8 cellular contexts compared by ENCODE assay signal in genomic region chr1:53947172-53947835, GRCh38. TPM values are rescaled to one million over a fixed set of nuclear protein-coding genes. Genes with fewer than 3 reads are reported as not detected.
DNase-seq lines count a peak whose midpoint lies in the region; ATAC-seq and TF ChIP-seq lines count a peak whose summit lies in the region.

No MANE protein-coding gene starts in this region.

- in situ Hi-C loops in KBM-7 (cut with MboI; ENCODE audit: low pct_unique_long_range_greater_than_20kb, low sequenced_read_pairs): no loop called here

- POLR2A ChIA-PET in PC-9 (lab: Charles Lee; ENCODE audit: unreplicated experiment): interaction anchor here (0.7 kb wide), 1 partner anchor 703 kb away, joined by 7 read pairs; no protein-coding TSS in a partner anchor

- WGBS in psoas muscle, 3 donors: 44 to 50% (median 47%) methylated on average over 6 of the region's 6 CpGs

- H3K9me3 ChIP-seq in PC-9 (ENCODE audit: insufficient read depth, low read depth) (no peaks in the 10 kb centered on the region), psoas muscle (no peaks in the 10 kb centered on the region)

- H4K20me1 ChIP-seq in PC-9 (ENCODE audit: insufficient read depth): no peaks in the 10 kb centered on the region

- H3K4me1 ChIP-seq in PC-9 (replicated peaks; ENCODE audit: insufficient read depth): peaks cover 36% of the 10 kb centered on the region
- H3K4me1 ChIP-seq in psoas muscle: peaks cover 20% of the 10 kb centered on the region

- H2AFZ ChIP-seq in PC-9: no peak overlapping the region; the same call in 1 of the 2 replicates

- no peaks in the 10 kb centered on the region for H3K9me2 ChIP-seq in PC-9 (ENCODE audit: insufficient read depth)

- H3K36me3 ChIP-seq in PC-9 (ENCODE audit: low read depth) (peaks cover 21% of the 10 kb centered on the region), psoas muscle (ENCODE audit: insufficient read depth in 1 of 2, low read depth in 1 of 2) (peaks cover 3 to 9% of the 10 kb centered on the region in 2 donors)

- no TSS peak for BruUV-seq in PC-9 (replicated peaks; lab: Mats Ljungman, UMichigan)

- intact Hi-C loops in PC-9 (cut with micrococcal nuclease; ENCODE audit: unreplicated experiment) (loop anchor here (5.0 to 10.0 kb wide), 2 partner anchors 85 to 937 kb away; partner anchors contain the start of gene DHCR24), psoas muscle (cut with DNase I) (loop anchor here in 1 of 2 donors (2.0 to 5.0 kb wide), 3 partner anchors 59 to 105 kb away; partner anchors contain the start of genes TCEANC2, TMEM59 and YIPF1)

- H3F3A ChIP-seq in PC-9 (ENCODE audit: insufficient read depth, low read depth): peaks cover 36% of the 10 kb centered on the region

- ATAC-seq in psoas muscle: no peak
- ATAC-seq in HG02970 (IDR thresholded peaks at IDR 0.05; ENCODE audit: low FRiP score, unreplicated experiment): no peak

- peaks cover 65% of the 10 kb centered on the region for H3K79me2 ChIP-seq in PC-9 (ENCODE audit: low read depth)

- no peak for TF ChIP-seq CTCF in GM12864 (IDR thresholded peaks at IDR 0.05; ENCODE audit: low read depth, low read length, missing control alignments)
- TF ChIP-seq CTCF in PC-9 (conservative IDR thresholded peaks at IDR 0.05): no peak
- no peak for TF ChIP-seq CTCF in epithelial cell of proximal tubule (conservative IDR thresholded peaks at IDR 0.05; ENCODE audit: low read depth, low read length)
- TF ChIP-seq CTCF in psoas muscle (IDR thresholded peaks at IDR 0.05): no peak

- H3K27ac ChIP-seq in PC-9 (no peak overlapping the region), psoas muscle (peak overlapping the region; percentile 89)

- DNase-seq in GM12864 (ENCODE audit: low read depth) (no peak), PC-9 (no peak), epithelial cell of proximal tubule (ENCODE audit: low read depth) (no peak), psoas muscle (no peak), NCI-H748 (lab: John Stamatoyannopoulos, UW; ENCODE audit: unreplicated experiment) (no peak), nucleus accumbens (lab: John Stamatoyannopoulos, UW) (no peak), KBM-7 (no peak)

- CTCF ChIA-PET in PC-9 (lab: Charles Lee): interaction anchor here (0.6 to 1.1 kb wide), 5 partner anchors 8 to 75 kb away, joined by 3 to 10 read pairs (median 4); no protein-coding TSS in a partner anchor

- H3K4me3 ChIP-seq in GM12864 (ENCODE audit: low read depth, low read length) (peak overlapping the region; percentile 64), PC-9 (peak overlapping the region; percentile 79), epithelial cell of proximal tubule (ENCODE audit: low read depth, low read length) (peak overlapping the region; percentile 76), psoas muscle (peak overlapping the region; percentile 90)

- peak overlapping the region; percentile 89 for H3K4me2 ChIP-seq in PC-9

- H3K27me3 ChIP-seq in PC-9 (ENCODE audit: insufficient read depth, low read depth): no peaks in the 10 kb centered on the region
- H3K27me3 ChIP-seq in psoas muscle (ENCODE audit: insufficient read depth in 3 of 3, low read length in 2 of 3): no peaks in the 10 kb centered on the region

RNA-seq across cellular contexts. Expression of gene LRRC42, which starts 1.2 kb away (rescaled TPM):
- total RNA-seq in PC-9 (2021) (78.7 and 82.7 TPM in 2 replicates), epithelial cell of proximal tubule (46.7 and 48.0 TPM in 2 replicates), psoas muscle (10 to 100 TPM; 10.0 to 16.9 (median 11.9) TPM)
- 10 to 100 TPM; 11.0 to 14.7 (median 14.0) TPM for polyA plus RNA-seq in psoas muscle

RNA-seq across cellular contexts. Expression of gene IFT25, which starts 1.8 kb away (rescaled TPM):
- total RNA-seq in PC-9 (2021) (98.8 and 128 TPM in 2 replicates), epithelial cell of proximal tubule (31.5 and 37.9 TPM in 2 replicates), psoas muscle (1 to 10 TPM; 4.9 to 5.8 (median 5.5) TPM)
- polyA plus RNA-seq in psoas muscle: 10 to 100 TPM in 1 of 3 donors, 1 to 10 TPM in 2; 4.6 to 10.3 (median 5.3) TPM

RNA-seq across cellular contexts. Expression of gene DIO1, which starts 53.3 kb away (rescaled TPM):
- total RNA-seq in PC-9 (2021) (not detected in 2 replicates), epithelial cell of proximal tubule (not detected in 2 replicates), psoas muscle (not detected)
- not detected for polyA plus RNA-seq in psoas muscle

RNA-seq across cellular contexts. Expression of gene YIPF1, which starts 57.7 kb away (rescaled TPM):
- total RNA-seq in PC-9 (2021) (23.3 and 26.1 TPM in 2 replicates), epithelial cell of proximal tubule (27.6 and 32.4 TPM in 2 replicates), psoas muscle (10 to 100 TPM; 11.8 to 23.3 (median 19.4) TPM)
- 10 to 100 TPM; 23.1 to 54.1 (median 25.1) TPM for polyA plus RNA-seq in psoas muscle
